Comparison of ENCODE assay signal across 19 cellular contexts in genomic region chr20:62737271-62737761, GRCh38. TPM values are rescaled to one million over a fixed set of nuclear protein-coding genes. Genes with fewer than 3 reads are reported as not detected.
A peak's percentile ranks its signal among the peaks of the same experiment; 100 is the strongest.
DNase-seq lines count a peak whose midpoint lies in the region; ATAC-seq and TF ChIP-seq lines count a peak whose summit lies in the region.
"Had no signal": no experiment of that assay in that cellular context is flagged by ENCODE, and none has a peak within 500 bp of the region (broad histone marks: within the 10 kb centered on the region; RNA-seq: fewer than 3 reads in every experiment).

No MANE protein-coding gene starts in this region.

- peak overlapping the region; percentile 36 for H3K27ac Mint-ChIP-seq in activated CD4-positive, alpha-beta T cell treated with anti-CD3 and anti-CD28 coated beads, Interleukin-2, amount 10 ng/mL, durations not matched to agents 7 days and 5 days
- H3K27ac Mint-ChIP-seq: neural progenitor cell had no signal

- no peaks in the 10 kb centered on the region for H3K36me3 ChIP-seq in KOPT-K1 (ENCODE audit: insufficient read depth, low read length)
- no peaks in the 10 kb centered on the region for H3K36me3 ChIP-seq in fibroblast of lung (ENCODE audit: control insufficient read depth, insufficient read depth, low read length)
- H3K36me3 ChIP-seq in osteoblast (ENCODE audit: insufficient read depth, low read length) = no peaks in the 10 kb centered on the region
- H3K36me3 ChIP-seq: neural progenitor cell, SJCRH30, thoracic aorta had no signal

- no peak for DNase-seq in activated CD4-positive, alpha-beta T cell treated with anti-CD3 and anti-CD28 coated beads, Interleukin-2, amount 10 ng/mL, durations not matched to agents 7 days and 5 days
- DNase-seq in activated CD4-positive, alpha-beta T cell treated with anti-CD3 and anti-CD28 coated beads for 4 hours = no peak
- DNase-seq in fibroblast of lung (ENCODE audit: low read depth in 2 of 2) = peak; percentile 19 to 25
- peak; percentile 66 for DNase-seq in osteoblast (ENCODE audit: insufficient read length, low spot score, missing footprints)
- DNase-seq in NCI-H82 (lab: John Stamatoyannopoulos, UW) = no peak
- DNase-seq: 8988T; amniotic stem cell; caudate nucleus; effector CD4-positive, alpha-beta T cell; islet precursor cell; mesendoderm; NCI-H2029; SJCRH30 had no signal

- H3K4me3 ChIP-seq in fibroblast of lung (replicated peaks in 1 of 4; ENCODE audit: control extremely low read depth in 1 of 4, insufficient read depth in 1 of 4, low read depth in 3 of 4, low read length in 4 of 4) (no peak overlapping the region), osteoblast (ENCODE audit: insufficient read depth, low read length) (no peak overlapping the region)
- H3K4me3 ChIP-seq: neural progenitor cell, SJCRH30, thoracic aorta had no signal

- POLR2A ChIA-PET in activated CD4-positive, alpha-beta T cell treated with anti-CD3 and anti-CD28 coated beads, Interleukin-2, amount 10 ng/mL, durations not matched to agents 7 days and 5 days (lab: Charles Lee) = no interaction called here

- peaks cover 60% of the 10 kb centered on the region for H3K4me1 Mint-ChIP-seq in activated CD4-positive, alpha-beta T cell treated with anti-CD3 and anti-CD28 coated beads, Interleukin-2, amount 10 ng/mL, durations not matched to agents 7 days and 5 days

- no peak overlapping the region for H3K4me2 ChIP-seq in fibroblast of lung (ENCODE audit: extremely low read depth, insufficient read depth, low read length)
- no peak overlapping the region for H3K4me2 ChIP-seq in osteoblast (ENCODE audit: insufficient read depth, low read length)
- H3K4me2 ChIP-seq: neural progenitor cell had no signal

- no peak for TF ChIP-seq CTCF in fibroblast of lung (conservative IDR thresholded peaks at IDR 0.05 in 1 of 2, IDR thresholded peaks at IDR 0.05 in 1 of 2; ENCODE audit: low read depth in 1 of 2, low read length in 2 of 2)
- TF ChIP-seq CTCF in osteoblast (IDR thresholded peaks at IDR 0.05; ENCODE audit: extremely low read depth, low read depth, low read length) = no peak

- H2AFZ ChIP-seq in fibroblast of lung (ENCODE audit: low read length) = no peak overlapping the region
- no peak overlapping the region for H2AFZ ChIP-seq in osteoblast (ENCODE audit: low read length)
- H2AFZ ChIP-seq: neural progenitor cell had no signal

- H3K27me3 Mint-ChIP-seq in activated CD4-positive, alpha-beta T cell treated with anti-CD3 and anti-CD28 coated beads, Interleukin-2, amount 10 ng/mL, durations not matched to agents 7 days and 5 days = peaks cover 12% of the 10 kb centered on the region

- no peak overlapping the region for H3K4me3 Mint-ChIP-seq in activated CD4-positive, alpha-beta T cell treated with anti-CD3 and anti-CD28 coated beads, Interleukin-2, amount 10 ng/mL, durations not matched to agents 7 days and 5 days
- H3K4me3 Mint-ChIP-seq: neural progenitor cell had no signal

- H3K27ac ChIP-seq in KOPT-K1 (ENCODE audit: low read depth, low read length, poor library complexity, severe bottlenecking) (peak overlapping the region; percentile 100), fibroblast of lung (ENCODE audit: insufficient read depth, low read length) (no peak overlapping the region), osteoblast (ENCODE audit: low read depth, low read length) (no peak overlapping the region)
- H3K27ac ChIP-seq: neural progenitor cell, SJCRH30, thoracic aorta had no signal

- H3K9me3 Mint-ChIP-seq in activated CD4-positive, alpha-beta T cell treated with anti-CD3 and anti-CD28 coated beads, Interleukin-2, amount 10 ng/mL, durations not matched to agents 7 days and 5 days = no peaks in the 10 kb centered on the region

- H3K79me2 ChIP-seq in fibroblast of lung (ENCODE audit: control insufficient read depth, insufficient read depth, low read length) (no peaks in the 10 kb centered on the region), osteoblast (ENCODE audit: insufficient read depth, low read length) (no peaks in the 10 kb centered on the region)

- CTCF ChIA-PET in activated CD4-positive, alpha-beta T cell treated with anti-CD3 and anti-CD28 coated beads, Interleukin-2, amount 10 ng/mL, durations not matched to agents 7 days and 5 days (lab: Charles Lee) = no interaction called here

- peaks cover 14% of the 10 kb centered on the region for H3K4me1 ChIP-seq in fibroblast of lung (ENCODE audit: control insufficient read depth, extremely low read depth, insufficient read depth, low read length)
- H3K4me1 ChIP-seq in osteoblast (ENCODE audit: insufficient read depth, low read length) = peaks cover 12% of the 10 kb centered on the region

- no peaks in the 10 kb centered on the region for H3K36me3 Mint-ChIP-seq in activated CD4-positive, alpha-beta T cell treated with anti-CD3 and anti-CD28 coated beads, Interleukin-2, amount 10 ng/mL, durations not matched to agents 7 days and 5 days (ENCODE audit: low read depth)
- H3K36me3 Mint-ChIP-seq: neural progenitor cell had no signal

- no peaks in the 10 kb centered on the region for H3K27me3 ChIP-seq in fibroblast of lung (ENCODE audit: control insufficient read depth, insufficient read depth, low read length)
- H3K27me3 ChIP-seq in osteoblast (ENCODE audit: insufficient read depth, low read length) = peaks cover 8% of the 10 kb centered on the region

- H4K20me1 ChIP-seq in fibroblast of lung (ENCODE audit: control insufficient read depth, extremely low read depth, insufficient read depth, low read length) (no peaks in the 10 kb centered on the region), osteoblast (ENCODE audit: insufficient read depth, low read length) (no peaks in the 10 kb centered on the region)

- ATAC-seq in HG03342 (IDR thresholded peaks at IDR 0.05; ENCODE audit: unreplicated experiment) (no peak), GM19035 (IDR thresholded peaks at IDR 0.05; ENCODE audit: unreplicated experiment) (no peak)
- ATAC-seq: esophagus mucosa had no signal

- H3K9me3 ChIP-seq in KOPT-K1 (ENCODE audit: insufficient read depth, low read length, poor library complexity, severe bottlenecking) (no peaks in the 10 kb centered on the region), fibroblast of lung (ENCODE audit: control insufficient read depth, insufficient read depth, low read depth, low read length) (no peaks in the 10 kb centered on the region), osteoblast (ENCODE audit: low read depth, low read length) (no peaks in the 10 kb centered on the region)
- H3K9me3 ChIP-seq: SJCRH30, thoracic aorta had no signal

- H3K9ac ChIP-seq in fibroblast of lung (ENCODE audit: insufficient read depth, low read length) = no peak overlapping the region
- H3K9ac ChIP-seq: neural progenitor cell had no signal

RNA-seq across cellular contexts. Expression of gene NTSR1, which starts 28.7 kb away (rescaled TPM):
- 1 to 10 TPM in 1 of 2 experiments, under 1 TPM in 1; 0.94 to 1.5 TPM for total RNA-seq in activated CD4-positive, alpha-beta T cell treated with anti-CD3 and anti-CD28 coated beads, Interleukin-2, amount 10 ng/mL, durations not matched to agents 7 days and 5 days
- under 0.01 and 0.33 TPM in 2 replicates for total RNA-seq in fibroblast of lung
- 0.05 and 8.1 TPM in 2 replicates for polyA plus RNA-seq in fibroblast of lung
- 0.07 and 16.7 TPM in 2 replicates for polyA plus RNA-seq in fibroblast of lung (2012)
- polyA minus RNA-seq in fibroblast of lung (ENCODE audit: low replicate concordance) = 1.5 and 25.2 TPM in 2 replicates
- not detected in 2 replicates for total RNA-seq in osteoblast
- total RNA-seq: esophagus mucosa, thoracic aorta had no signal

RNA-seq across cellular contexts. Expression of gene MRGBP, which starts 59.0 kb away (rescaled TPM):
- 10 to 100 TPM; 14.4 to 14.5 TPM for total RNA-seq in activated CD4-positive, alpha-beta T cell treated with anti-CD3 and anti-CD28 coated beads, Interleukin-2, amount 10 ng/mL, durations not matched to agents 7 days and 5 days
- total RNA-seq in fibroblast of lung (18.5 and 20.3 TPM in 2 replicates), osteoblast (14.1 and 15.2 TPM in 2 replicates)
- 13.1 and 15.2 TPM in 2 replicates for polyA plus RNA-seq in fibroblast of lung
- 12.6 and 17.4 TPM in 2 replicates for polyA plus RNA-seq in fibroblast of lung (2012)
- 4.7 and 17.0 TPM in 2 replicates for polyA minus RNA-seq in fibroblast of lung (ENCODE audit: low replicate concordance)

Comparison
In these comparisons a context has a peak if more than half of its experiments do, and no peak if none do; other contexts are left out.
1. DNase-seq: peak in fibroblast of lung (2 of 2) and osteoblast (single experiment); none in activated CD4-positive, alpha-beta T cell treated with anti-CD3 and anti-CD28 coated beads, Interleukin-2, amount 10 ng/mL, durations not matched to agents 7 days and 5 days (single experiment), activated CD4-positive, alpha-beta T cell treated with anti-CD3 and anti-CD28 coated beads for 4 hours (0 of 2) and NCI-H82 (single experiment).